In the genomic region with DNA sequence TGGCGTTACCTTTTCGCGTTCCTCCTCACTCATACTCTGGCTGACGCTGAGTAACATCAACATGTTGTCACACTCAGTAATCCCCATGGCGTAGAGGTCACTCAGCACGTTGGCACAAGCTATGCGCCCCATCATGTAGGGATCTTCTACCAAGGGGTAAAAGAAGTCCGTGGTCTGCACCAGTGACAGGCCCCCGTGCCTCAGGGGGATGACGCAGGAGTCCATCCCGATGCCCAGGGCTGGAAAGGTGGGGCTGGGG, we compare ENCODE assay signal across 1 cellular context.
TF ChIP-seq lines count a peak whose summit lies in the region.

No MANE protein-coding gene starts in this region.

TF ChIP-seq in HepG2, 621 proteins besides CTCF, POLR2A, EP300 and RAD21 (continued from another document):
- TF ChIP-seq ZNF318 (CRISPR knock-in tag; IDR thresholded peaks at IDR 0.05) (no peak), CHCHD3 (CRISPR knock-in tag; IDR thresholded peaks at IDR 0.05) (no peak), ZNF251 (CRISPR knock-in tag; IDR thresholded peaks at IDR 0.05) (no peak), ZMAT5 (CRISPR knock-in tag; IDR thresholded peaks at IDR 0.05; ENCODE audit: borderline replicate concordance, low read depth) (no peak)
